ENCODE assay signal across 1 cellular context in genomic region chr10:95457319-95457886, GRCh38.
TF ChIP-seq lines count a peak whose summit lies in the region.

No MANE protein-coding gene starts in this region.

TF ChIP-seq in HepG2, 621 proteins besides CTCF, POLR2A, EP300 and RAD21 (continued from another document):
- TF ChIP-seq, protein P1, sequence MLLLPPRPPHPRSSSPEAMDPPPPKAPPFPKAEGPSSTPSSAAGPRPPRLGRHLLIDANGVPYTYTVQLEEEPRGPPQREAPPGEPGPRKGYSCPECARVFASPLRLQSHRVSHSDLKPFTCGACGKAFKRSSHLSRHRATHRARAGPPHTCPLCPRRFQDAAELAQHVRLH (CRISPR knock-in tag; IDR thresholded peaks at IDR 0.05; ENCODE audit: borderline replicate concordance, low read depth), result 0 out of 2 replicates have a peak, but pooled peaks have one; percentile 13
- TF ChIP-seq ZFP36L1 (CRISPR knock-in tag; IDR thresholded peaks at IDR 0.05) (peak; percentile 52), DZIP1 (CRISPR knock-in tag; IDR thresholded peaks at IDR 0.05) (no peak), CEBPG (CRISPR knock-in tag; IDR thresholded peaks at IDR 0.05) (peak; percentile 54), NCOA2 (CRISPR knock-in tag; IDR thresholded peaks at IDR 0.05) (peak; percentile 61), BCL6 (CRISPR knock-in tag; IDR thresholded peaks at IDR 0.05) (peak; percentile 58)
